ENCODE assay signal across 9 cellular contexts in the genomic region with DNA sequence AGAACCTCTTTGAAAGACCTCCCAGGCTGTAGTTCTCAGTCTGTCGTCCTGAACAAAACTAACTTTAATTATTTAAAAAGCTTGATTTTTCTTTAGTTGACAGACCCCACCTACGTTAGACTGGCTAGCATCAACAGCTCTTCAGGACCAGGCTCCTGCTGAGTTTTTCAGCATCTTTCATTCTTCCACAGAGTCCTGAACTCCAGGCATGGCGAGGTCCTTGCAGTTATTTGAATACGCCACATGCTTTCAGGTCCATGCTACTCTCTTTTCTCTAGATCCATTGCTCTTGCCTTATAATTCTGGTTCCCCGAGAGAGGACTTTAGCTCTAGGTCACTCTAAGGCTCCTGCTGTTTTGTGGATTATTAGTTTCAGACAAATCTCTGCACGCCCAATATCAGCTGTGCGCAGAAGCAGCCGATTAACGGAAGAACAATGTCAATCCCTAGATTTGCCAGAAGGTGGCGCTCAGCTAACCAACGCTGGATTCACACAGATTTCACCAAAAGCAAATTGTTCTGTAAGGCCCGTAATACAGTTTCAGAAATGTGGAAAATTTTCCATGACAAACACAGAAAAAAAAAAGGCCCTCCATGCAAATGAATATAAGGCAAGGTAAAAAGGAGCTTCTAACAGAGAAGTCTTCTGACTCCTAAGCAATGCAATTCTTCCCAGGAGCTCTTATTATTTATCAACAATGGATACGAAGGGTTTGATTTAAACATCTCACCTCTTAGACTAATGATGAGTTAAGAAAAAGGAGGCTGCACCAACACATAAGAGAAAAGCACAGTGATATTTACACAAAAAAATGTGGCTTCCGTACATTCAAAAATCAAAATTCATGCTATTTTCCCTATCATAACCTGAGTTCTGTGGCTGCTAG. TPM values are rescaled to one million over a fixed set of nuclear protein-coding genes. Genes with fewer than 3 reads are reported as not detected.
DNase-seq lines count a peak whose midpoint lies in the region; ATAC-seq and TF ChIP-seq lines count a peak whose summit lies in the region.
"Had no signal": no experiment of that assay in that cellular context is flagged by ENCODE, and none has a peak within 500 bp of the region (broad histone marks: within the 10 kb centered on the region; RNA-seq: fewer than 3 reads in every experiment).

No MANE protein-coding gene starts in this region.

- H3K4me1 ChIP-seq in Caco-2: no peaks in the 10 kb centered on the region
- H3K4me1 ChIP-seq: SJCRH30 had no signal

- in situ Hi-C loops in T47D (cut with HindIII; ENCODE audit: low pct_unique_long_range_greater_than_20kb, low sequenced_read_pairs): no loop called here

- H3K36me3 ChIP-seq in Caco-2 (ENCODE audit: control insufficient read depth, insufficient read depth, low read length): no peaks in the 10 kb centered on the region
- H3K36me3 ChIP-seq: SJCRH30 had no signal

- H3K9me3 ChIP-seq in Caco-2: no peaks in the 10 kb centered on the region
- H3K9me3 ChIP-seq: SJCRH30 had no signal

- POLR2A ChIA-PET in Caco-2 (lab: Charles Lee): no interaction called here
- POLR2A ChIA-PET in RWPE1 (lab: Yijun Ruan, JAX; ENCODE audit: low non-redundant PET): no interaction called here

- intact Hi-C loops in Caco-2 (cut with micrococcal nuclease; ENCODE audit: unreplicated experiment): loop anchor here (1.0 to 5.0 kb wide), 3 partner anchors 16 to 532 kb away; partner anchors contain the start of gene GAN

- H3K4me3 ChIP-seq in Caco-2 (ENCODE audit: low read depth, low read length) (no peak overlapping the region), HFF-Myc (replicated peaks; ENCODE audit: low read depth, low read length) (no peak overlapping the region)
- H3K4me3 ChIP-seq: SJCRH30 had no signal

- peak; percentile 80 for TF ChIP-seq CTCF in Caco-2 (IDR thresholded peaks at IDR 0.05; ENCODE audit: insufficient read depth in 1 of 2, low read depth in 1 of 2, low read length in 1 of 2, severe bottlenecking in 1 of 2, unreplicated experiment in 1 of 2)
- peak; percentile 83 for TF ChIP-seq CTCF in HFF-Myc (IDR thresholded peaks at IDR 0.05; ENCODE audit: low read depth, low read length, missing control alignments)
- TF ChIP-seq CTCF in RWPE1 (conservative IDR thresholded peaks at IDR 0.05; ENCODE audit: low read depth): peak; percentile 78

- DNase-seq in Caco-2: peak in 1 of 2 experiments; percentile 55
- DNase-seq in HFF-Myc (ENCODE audit: extremely low read depth, low read depth): no peak
- peak; percentile 26 for DNase-seq in RWPE1 (ENCODE audit: low spot score)
- peak; percentile 66 to 68 for DNase-seq in T47D (ENCODE audit: low read depth in 1 of 2, low spot score in 1 of 2)
- DNase-seq in kidney tubule cell (ENCODE audit: low spot score): peak; percentile 55
- peak; percentile 39 for DNase-seq in stimulated activated CD4-positive, alpha-beta T cell treated with anti-CD3 and anti-CD28 coated beads, Interleukin-4, amount 100 ng/mL, for 1 hour

- no peaks in the 10 kb centered on the region for H3K27me3 ChIP-seq in Caco-2 (replicated peaks; ENCODE audit: control insufficient read depth, insufficient read depth, low read length)
- H3K27me3 ChIP-seq: SJCRH30 had no signal

- H3K27ac ChIP-seq in RWPE1: no peak overlapping the region
- H3K27ac ChIP-seq: SJCRH30 had no signal

- no peaks in the 10 kb centered on the region for H3K9me3 Mint-ChIP-seq in Caco-2 (ENCODE audit: unreplicated experiment)

- H3K36me3 Mint-ChIP-seq in Caco-2 (ENCODE audit: insufficient read depth, unreplicated experiment): no peaks in the 10 kb centered on the region

- H3K27ac Mint-ChIP-seq in Caco-2 (ENCODE audit: unreplicated experiment): no peak overlapping the region

- BruUV-seq in Caco-2 (replicated peaks; lab: Mats Ljungman, UMichigan): no TSS peak

- CTCF ChIA-PET in Caco-2 (lab: Charles Lee): interaction anchor here (0.6 to 1.4 kb wide), 11 partner anchors 8 to 418 kb away, joined by 3 to 9 read pairs (median 3); partner anchors contain the start of genes ATMIN, BCO1 and GAN
- CTCF ChIA-PET in RWPE1 (lab: Yijun Ruan, JAX): interaction anchor here (0.5 to 1.8 kb wide), 22 partner anchors 8 to 1361 kb away, joined by 3 to 11 read pairs (median 5); partner anchors contain the start of gene ATMIN

- H3K4me1 Mint-ChIP-seq in Caco-2 (ENCODE audit: low read depth, unreplicated experiment): peaks cover 6% of the 10 kb centered on the region

- peaks cover 2% of the 10 kb centered on the region for H3K27me3 Mint-ChIP-seq in Caco-2 (ENCODE audit: insufficient read depth, unreplicated experiment)

- H3K4me3 Mint-ChIP-seq in Caco-2 (ENCODE audit: unreplicated experiment): no peak overlapping the region

- ATAC-seq in GM18511 (IDR thresholded peaks at IDR 0.05; ENCODE audit: unreplicated experiment) (no peak), HG03565 (IDR thresholded peaks at IDR 0.05; ENCODE audit: unreplicated experiment) (no peak)

RNA-seq across cellular contexts. Expression of gene BCO1, which starts 33.5 kb away (rescaled TPM):
- total RNA-seq in Caco-2 (2022): 0.91 and 1.0 TPM in 2 replicates
- total RNA-seq: SJCRH30 had no signal
